ENCODE assay signal across 1 cellular context in the genomic region with DNA sequence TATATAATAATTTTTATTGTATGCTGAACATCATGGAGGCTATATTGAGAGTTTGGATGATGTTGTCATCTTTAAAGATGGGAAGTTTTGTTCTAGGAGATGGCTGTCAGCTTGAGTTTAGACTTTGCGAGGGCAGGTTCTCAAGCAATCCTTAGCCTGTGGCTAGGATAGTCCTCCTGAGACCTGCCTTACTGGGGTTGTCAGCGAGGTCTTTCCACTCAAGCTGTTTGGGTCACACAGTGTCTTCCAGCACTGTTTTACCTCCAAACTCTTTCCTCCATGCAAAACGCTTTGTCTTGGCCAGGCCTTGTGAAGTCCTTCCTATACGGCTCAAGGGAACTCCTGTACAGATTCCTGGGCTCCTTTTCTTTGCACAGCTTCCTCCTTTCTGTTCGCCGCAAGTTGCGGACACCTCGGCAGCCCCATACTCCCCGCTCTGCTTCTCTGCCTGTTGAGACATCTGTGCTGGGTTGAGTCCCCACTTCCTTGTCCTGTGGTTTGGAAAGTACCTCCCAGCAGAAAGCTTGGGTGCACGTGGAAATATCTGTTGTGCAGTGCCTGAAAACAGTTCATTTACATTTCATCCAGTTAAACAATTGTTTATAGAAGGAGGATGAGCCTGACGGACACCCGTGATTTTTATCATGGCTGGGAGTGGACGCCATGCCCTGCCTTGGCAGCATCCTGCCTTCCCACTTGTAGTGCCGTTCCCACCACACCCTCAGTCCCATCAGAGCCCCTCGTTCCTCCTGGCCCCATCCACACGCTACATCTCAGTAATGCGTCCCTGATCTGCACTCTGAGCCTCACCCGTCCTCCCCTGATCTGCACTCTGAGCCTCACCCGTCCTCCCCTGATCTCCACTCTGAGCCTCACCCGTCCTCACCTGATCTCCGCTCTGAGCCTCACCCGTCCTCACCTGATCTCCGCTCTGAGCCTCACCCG.
TF ChIP-seq lines count a peak whose summit lies in the region.

No MANE protein-coding gene starts in this region.

TF ChIP-seq in GM12878, 131 proteins besides CTCF, POLR2A, EP300 and RAD21 (continued from another document and continues in another):
- TF ChIP-seq USF1 (IDR thresholded peaks at IDR 0.05; ENCODE audit: borderline replicate concordance, extremely low read length, insufficient read depth, low read depth, low read length): no peak
- TF ChIP-seq CREM (IDR thresholded peaks at IDR 0.05; ENCODE audit: low read depth): no peak
- no peak for TF ChIP-seq ZNF384 (IDR thresholded peaks at IDR 0.05; ENCODE audit: borderline replicate concordance, low read depth, low read length)
- no peak for TF ChIP-seq HDAC6 (IDR thresholded peaks at IDR 0.05; ENCODE audit: unreplicated experiment)
- TF ChIP-seq SMC3 (IDR thresholded peaks at IDR 0.05; ENCODE audit: borderline replicate concordance, low read length): no peak; the same call in 1 of the 2 replicates
- TF ChIP-seq, protein P1, sequence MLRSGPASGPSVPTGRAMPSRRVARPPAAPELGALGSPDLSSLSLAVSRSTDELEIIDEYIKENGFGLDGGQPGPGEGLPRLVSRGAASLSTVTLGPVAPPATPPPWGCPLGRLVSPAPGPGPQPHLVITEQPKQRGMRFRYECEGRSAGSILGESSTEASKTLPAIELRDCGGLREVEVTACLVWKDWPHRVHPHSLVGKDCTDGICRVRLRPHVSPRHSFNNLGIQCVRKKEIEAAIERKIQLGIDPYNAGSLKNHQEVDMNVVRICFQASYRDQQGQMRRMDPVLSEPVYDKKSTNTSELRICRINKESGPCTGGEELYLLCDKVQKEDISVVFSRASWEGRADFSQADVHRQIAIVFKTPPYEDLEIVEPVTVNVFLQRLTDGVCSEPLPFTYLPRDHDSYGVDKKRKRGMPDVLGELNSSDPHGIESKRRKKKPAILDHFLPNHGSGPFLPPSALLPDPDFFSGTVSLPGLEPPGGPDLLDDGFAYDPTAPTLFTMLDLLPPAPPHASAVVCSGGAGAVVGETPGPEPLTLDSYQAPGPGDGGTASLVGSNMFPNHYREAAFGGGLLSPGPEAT (IDR thresholded peaks at IDR 0.05; ENCODE audit: low read depth): peak; percentile 92
- TF ChIP-seq GATAD2B (conservative IDR thresholded peaks at IDR 0.05; ENCODE audit: low read depth): 0 out of 2 replicates have a peak, but pooled peaks have one; percentile 36
- TF ChIP-seq, protein P2, sequence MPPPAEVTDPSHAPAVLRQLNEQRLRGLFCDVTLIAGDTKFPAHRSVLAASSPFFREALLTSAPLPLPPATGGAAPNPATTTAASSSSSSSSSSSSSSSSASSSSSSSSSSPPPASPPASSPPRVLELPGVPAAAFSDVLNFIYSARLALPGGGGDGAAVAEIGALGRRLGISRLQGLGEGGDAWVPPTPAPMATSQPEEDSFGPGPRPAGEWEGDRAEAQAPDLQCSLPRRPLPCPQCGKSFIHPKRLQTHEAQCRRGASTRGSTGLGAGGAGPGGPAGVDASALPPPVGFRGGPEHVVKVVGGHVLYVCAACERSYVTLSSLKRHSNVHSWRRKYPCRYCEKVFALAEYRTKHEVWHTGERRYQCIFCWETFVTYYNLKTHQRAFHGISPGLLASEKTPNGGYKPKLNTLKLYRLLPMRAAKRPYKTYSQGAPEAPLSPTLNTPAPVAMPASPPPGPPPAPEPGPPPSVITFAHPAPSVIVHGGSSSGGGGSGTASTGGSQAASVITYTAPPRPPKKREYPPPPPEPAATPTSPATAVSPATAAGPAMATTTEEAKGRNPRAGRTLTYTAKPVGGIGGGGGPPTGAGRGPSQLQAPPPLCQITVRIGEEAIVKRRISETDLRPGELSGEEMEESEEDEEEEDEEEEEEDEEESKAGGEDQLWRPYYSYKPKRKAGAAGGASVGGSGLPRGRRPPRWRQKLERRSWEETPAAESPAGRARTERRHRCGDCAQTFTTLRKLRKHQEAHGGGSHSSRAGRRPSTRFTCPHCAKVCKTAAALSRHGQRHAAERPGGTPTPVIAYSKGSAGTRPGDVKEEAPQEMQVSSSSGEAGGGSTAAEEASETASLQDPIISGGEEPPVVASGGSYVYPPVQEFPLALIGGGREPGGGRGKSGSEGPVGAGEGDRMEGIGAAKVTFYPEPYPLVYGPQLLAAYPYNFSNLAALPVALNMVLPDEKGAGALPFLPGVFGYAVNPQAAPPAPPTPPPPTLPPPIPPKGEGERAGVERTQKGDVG (CRISPR knock-in tag; IDR thresholded peaks at IDR 0.05): no peak
- peak; percentile 97 for TF ChIP-seq RUNX3 (IDR thresholded peaks at IDR 0.05; ENCODE audit: low read length)
- TF ChIP-seq DPF2 (IDR thresholded peaks at IDR 0.05): peak; percentile 58; the same call in 1 of the 2 replicates
- TF ChIP-seq TARDBP (IDR thresholded peaks at IDR 0.05; ENCODE audit: borderline replicate concordance): no peak
- TF ChIP-seq, protein P3, sequence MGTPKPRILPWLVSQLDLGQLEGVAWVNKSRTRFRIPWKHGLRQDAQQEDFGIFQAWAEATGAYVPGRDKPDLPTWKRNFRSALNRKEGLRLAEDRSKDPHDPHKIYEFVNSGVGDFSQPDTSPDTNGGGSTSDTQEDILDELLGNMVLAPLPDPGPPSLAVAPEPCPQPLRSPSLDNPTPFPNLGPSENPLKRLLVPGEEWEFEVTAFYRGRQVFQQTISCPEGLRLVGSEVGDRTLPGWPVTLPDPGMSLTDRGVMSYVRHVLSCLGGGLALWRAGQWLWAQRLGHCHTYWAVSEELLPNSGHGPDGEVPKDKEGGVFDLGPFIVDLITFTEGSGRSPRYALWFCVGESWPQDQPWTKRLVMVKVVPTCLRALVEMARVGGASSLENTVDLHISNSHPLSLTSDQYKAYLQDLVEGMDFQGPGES (IDR thresholded peaks at IDR 0.05): no peak
- TF ChIP-seq PML (IDR thresholded peaks at IDR 0.05; ENCODE audit: low read length): no peak
- no peak for TF ChIP-seq NFXL1 (IDR thresholded peaks at IDR 0.05; ENCODE audit: borderline replicate concordance)
- TF ChIP-seq IKZF2 (IDR thresholded peaks at IDR 0.05): peak; percentile 66 to 79
- TF ChIP-seq PAX5 (IDR thresholded peaks at IDR 0.05; ENCODE audit: borderline replicate concordance, low read depth, low read length): peak; percentile 63; the same call in 1 of the 2 replicates
- TF ChIP-seq EGR1 (IDR thresholded peaks at IDR 0.05; ENCODE audit: borderline replicate concordance in 1 of 2, low read depth in 2 of 2, low read length in 2 of 2): no peak
- TF ChIP-seq NFYA (IDR thresholded peaks at IDR 0.05; ENCODE audit: borderline replicate concordance, low read depth, low read length): no peak
- no peak for TF ChIP-seq SREBF1 (IDR thresholded peaks at IDR 0.05; ENCODE audit: low read length)
- peak; percentile 58 for TF ChIP-seq MEF2B (IDR thresholded peaks at IDR 0.05; ENCODE audit: partially characterized antibody, poor library complexity, severe bottlenecking)
- TF ChIP-seq ZSCAN29 (IDR thresholded peaks at IDR 0.05): no peak
- TF ChIP-seq BCL3 (IDR thresholded peaks at IDR 0.05; ENCODE audit: borderline replicate concordance, insufficient read depth, low read depth, low read length, poor library complexity, severe bottlenecking): no peak
- TF ChIP-seq POLR2AphosphoS5 (IDR thresholded peaks at IDR 0.05; ENCODE audit: low read length): no peak
- TF ChIP-seq ZNF274 (IDR thresholded peaks at IDR 0.05; ENCODE audit: insufficient read depth, insufficient read length): no peak
- peak; percentile 49; the same call in 1 of the 2 replicates for TF ChIP-seq BCL11A (IDR thresholded peaks at IDR 0.05; ENCODE audit: low read depth, low read length)
- no peak for TF ChIP-seq NR2C2 (IDR thresholded peaks at IDR 0.05; ENCODE audit: borderline replicate concordance, control insufficient read depth, insufficient read length, low read depth)
- TF ChIP-seq KAT2A (conservative IDR thresholded peaks at IDR 0.05; ENCODE audit: control insufficient read depth, low read depth, low read length): no peak
- TF ChIP-seq TBL1XR1 (IDR thresholded peaks at IDR 0.05; ENCODE audit: low read depth, low read length): no peak
- TF ChIP-seq E2F4 (IDR thresholded peaks at IDR 0.05; ENCODE audit: low read depth, low read length): no peak
- no peak for TF ChIP-seq ZNF217 (IDR thresholded peaks at IDR 0.05)
- TF ChIP-seq SMAD1 (IDR thresholded peaks at IDR 0.05; ENCODE audit: low read depth, partially characterized antibody): no peak
- no peak for TF ChIP-seq SP1 (IDR thresholded peaks at IDR 0.05; ENCODE audit: low read depth, low read length)
- TF ChIP-seq, protein P4, sequence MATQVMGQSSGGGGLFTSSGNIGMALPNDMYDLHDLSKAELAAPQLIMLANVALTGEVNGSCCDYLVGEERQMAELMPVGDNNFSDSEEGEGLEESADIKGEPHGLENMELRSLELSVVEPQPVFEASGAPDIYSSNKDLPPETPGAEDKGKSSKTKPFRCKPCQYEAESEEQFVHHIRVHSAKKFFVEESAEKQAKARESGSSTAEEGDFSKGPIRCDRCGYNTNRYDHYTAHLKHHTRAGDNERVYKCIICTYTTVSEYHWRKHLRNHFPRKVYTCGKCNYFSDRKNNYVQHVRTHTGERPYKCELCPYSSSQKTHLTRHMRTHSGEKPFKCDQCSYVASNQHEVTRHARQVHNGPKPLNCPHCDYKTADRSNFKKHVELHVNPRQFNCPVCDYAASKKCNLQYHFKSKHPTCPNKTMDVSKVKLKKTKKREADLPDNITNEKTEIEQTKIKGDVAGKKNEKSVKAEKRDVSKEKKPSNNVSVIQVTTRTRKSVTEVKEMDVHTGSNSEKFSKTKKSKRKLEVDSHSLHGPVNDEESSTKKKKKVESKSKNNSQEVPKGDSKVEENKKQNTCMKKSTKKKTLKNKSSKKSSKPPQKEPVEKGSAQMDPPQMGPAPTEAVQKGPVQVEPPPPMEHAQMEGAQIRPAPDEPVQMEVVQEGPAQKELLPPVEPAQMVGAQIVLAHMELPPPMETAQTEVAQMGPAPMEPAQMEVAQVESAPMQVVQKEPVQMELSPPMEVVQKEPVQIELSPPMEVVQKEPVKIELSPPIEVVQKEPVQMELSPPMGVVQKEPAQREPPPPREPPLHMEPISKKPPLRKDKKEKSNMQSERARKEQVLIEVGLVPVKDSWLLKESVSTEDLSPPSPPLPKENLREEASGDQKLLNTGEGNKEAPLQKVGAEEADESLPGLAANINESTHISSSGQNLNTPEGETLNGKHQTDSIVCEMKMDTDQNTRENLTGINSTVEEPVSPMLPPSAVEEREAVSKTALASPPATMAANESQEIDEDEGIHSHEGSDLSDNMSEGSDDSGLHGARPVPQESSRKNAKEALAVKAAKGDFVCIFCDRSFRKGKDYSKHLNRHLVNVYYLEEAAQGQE (IDR thresholded peaks at IDR 0.05; ENCODE audit: low read depth, low read length): no peak
- TF ChIP-seq GABPA (IDR thresholded peaks at IDR 0.05; ENCODE audit: low read depth): no peak
- no peak for TF ChIP-seq ASH2L (IDR thresholded peaks at IDR 0.05; ENCODE audit: borderline replicate concordance, low read depth)
- no peak for TF ChIP-seq ZNF592 (IDR thresholded peaks at IDR 0.05)
- no peak for TF ChIP-seq PKNOX1 (IDR thresholded peaks at IDR 0.05)
- TF ChIP-seq HCFC1 (IDR thresholded peaks at IDR 0.05; ENCODE audit: low read length): no peak
